Comparison of ENCODE assay signal across 16 cellular contexts in genomic region chr6:159715168-159715567, GRCh38. TPM values are rescaled to one million over a fixed set of nuclear protein-coding genes. Genes with fewer than 3 reads are reported as not detected.
DNase-seq lines count a peak whose midpoint lies in the region; ATAC-seq, FAIRE-seq and TF ChIP-seq lines count a peak whose summit lies in the region.
"Had no signal": no experiment of that assay in that cellular context is flagged by ENCODE, and none has a peak within 500 bp of the region (broad histone marks: within the 10 kb centered on the region; RNA-seq: fewer than 3 reads in every experiment).

No MANE protein-coding gene starts in this region.

- 80% methylated on average over 3 of the region's 3 CpGs for WGBS in prostate gland

- BruUV-seq in A673 (replicated peaks; lab: Mats Ljungman, UMichigan) = no TSS peak

- H3K4me3 ChIP-seq in left ventricle myocardium inferior (no peak overlapping the region), colonic mucosa (no peak overlapping the region), prostate gland (no peak overlapping the region), vagina (no peak overlapping the region), A673 (ENCODE audit: low read depth, low read length, poor library complexity, severe bottlenecking) (no peak overlapping the region)
- H3K4me3 ChIP-seq: ascending aorta had no signal

- intact Hi-C loops in left ventricle myocardium inferior (cut with micrococcal nuclease) = no loop called here
- intact Hi-C loops in left cardiac atrium (cut with DNase I) = no loop called here
- intact Hi-C loops in colonic mucosa (cut with DNase I) = no loop called here
- intact Hi-C loops in prostate gland (cut with DNase I) = no loop called here
- intact Hi-C loops in vagina (cut with DNase I) = no loop called here
- intact Hi-C loops in A673 (cut with micrococcal nuclease; ENCODE audit: unreplicated experiment) = no loop called here

- ATAC-seq in left cardiac atrium = no peak
- ATAC-seq in activated CD8-positive, alpha-beta memory T cell treated with anti-CD3 and anti-CD28 coated beads, Interleukin-2, amount 10 ng/mL, durations not matched to agents 7 days and 5 days = no peak

- H3K4me1 Mint-ChIP-seq in activated CD8-positive, alpha-beta memory T cell treated with anti-CD3 and anti-CD28 coated beads, Interleukin-2, amount 10 ng/mL, durations not matched to agents 7 days and 5 days = peaks cover 6% of the 10 kb centered on the region

- H3K27me3 Mint-ChIP-seq in activated CD8-positive, alpha-beta memory T cell treated with anti-CD3 and anti-CD28 coated beads, Interleukin-2, amount 10 ng/mL, durations not matched to agents 7 days and 5 days = no peaks in the 10 kb centered on the region

- CTCF ChIA-PET in activated CD8-positive, alpha-beta memory T cell treated with anti-CD3 and anti-CD28 coated beads, Interleukin-2, amount 10 ng/mL, durations not matched to agents 7 days and 5 days (lab: Charles Lee) = no interaction called here
- CTCF ChIA-PET in A673 (lab: Charles Lee) = no interaction called here

- no peak overlapping the region for H3K4me3 Mint-ChIP-seq in activated CD8-positive, alpha-beta memory T cell treated with anti-CD3 and anti-CD28 coated beads, Interleukin-2, amount 10 ng/mL, durations not matched to agents 7 days and 5 days

- FAIRE-seq in H54 (lab: Jason Lieb, UNC) = no peak
- FAIRE-seq: islet of Langerhans had no signal

- H3K9ac ChIP-seq in colonic mucosa (ENCODE audit: low read depth in 2 of 2, low read length in 2 of 2) = no peak overlapping the region

- DNase-seq in left ventricle myocardium inferior (no peak), left cardiac atrium (no peak), colonic mucosa (no peak), prostate gland (ENCODE audit: low spot score) (no peak), vagina (ENCODE audit: extremely low spot score in 2 of 2) (no peak), H54 (ENCODE audit: insufficient read length, low spot score) (no peak), A673 (ENCODE audit: low spot score) (no peak)
- no peak for DNase-seq in activated CD8-positive, alpha-beta memory T cell treated with anti-CD3 and anti-CD28 coated beads, Interleukin-2, amount 10 ng/mL, durations not matched to agents 7 days and 5 days
- DNase-seq: activated effector memory CD4-positive, alpha-beta T cell treated with Interleukin-2 at 50 U/mL for 16 hours; KBM-7; NCI-H146; NCI-H2227 treated with DMSO at 0.1 percent for 48 hours; nucleus accumbens; Right ventricle myocardium superior had no signal

- TF ChIP-seq CTCF in left ventricle myocardium inferior (IDR thresholded peaks at IDR 0.05; ENCODE audit: borderline replicate concordance) (no peak), colonic mucosa (IDR thresholded peaks at IDR 0.05) (no peak), prostate gland (IDR thresholded peaks at IDR 0.05) (no peak), vagina (IDR thresholded peaks at IDR 0.05) (no peak), A673 (conservative IDR thresholded peaks at IDR 0.05; ENCODE audit: low read depth, low read length) (no peak)

- H3K27me3 ChIP-seq in left ventricle myocardium inferior (ENCODE audit: low read depth) (no peaks in the 10 kb centered on the region), colonic mucosa (no peaks in the 10 kb centered on the region), prostate gland (replicated peaks; ENCODE audit: insufficient read depth) (no peaks in the 10 kb centered on the region), vagina (no peaks in the 10 kb centered on the region), A673 (replicated peaks; ENCODE audit: insufficient read depth, low read depth, low read length, poor library complexity) (no peaks in the 10 kb centered on the region)
- H3K27me3 ChIP-seq: ascending aorta had no signal

- peak overlapping the region; percentile 80 for H3K27ac ChIP-seq in left ventricle myocardium inferior (replicated peaks)
- H3K27ac ChIP-seq in colonic mucosa = peak overlapping the region; percentile 62
- peak overlapping the region; percentile 87 to 93 for H3K27ac ChIP-seq in prostate gland
- H3K27ac ChIP-seq in vagina = peak overlapping the region; percentile 87
- no peak overlapping the region for H3K27ac ChIP-seq in A673 (ENCODE audit: low read depth, low read length, poor library complexity, severe bottlenecking)

- TF ChIP-seq POLR2A in prostate gland (IDR thresholded peaks at IDR 0.05) = no peak
- no peak for TF ChIP-seq POLR2A in vagina (IDR thresholded peaks at IDR 0.05)
- TF ChIP-seq POLR2A in H54 (IDR thresholded peaks at IDR 0.05; ENCODE audit: low read depth, low read length) = no peak

- H3K4me1 ChIP-seq in left ventricle myocardium inferior (peaks cover 41% of the 10 kb centered on the region), colonic mucosa (no peaks in the 10 kb centered on the region), prostate gland (replicated peaks) (peaks cover 3% of the 10 kb centered on the region), vagina (peaks cover 31% of the 10 kb centered on the region), A673 (ENCODE audit: insufficient read depth, low read length, poor library complexity, severe bottlenecking) (no peaks in the 10 kb centered on the region)

- H3K27ac Mint-ChIP-seq in activated CD8-positive, alpha-beta memory T cell treated with anti-CD3 and anti-CD28 coated beads, Interleukin-2, amount 10 ng/mL, durations not matched to agents 7 days and 5 days = no peak overlapping the region

- H3K36me3 Mint-ChIP-seq in activated CD8-positive, alpha-beta memory T cell treated with anti-CD3 and anti-CD28 coated beads, Interleukin-2, amount 10 ng/mL, durations not matched to agents 7 days and 5 days = peaks cover 3% of the 10 kb centered on the region

- POLR2A ChIA-PET in A673 (lab: Charles Lee; ENCODE audit: low non-redundant PET) = no interaction called here

- no peaks in the 10 kb centered on the region for H3K36me3 ChIP-seq in left ventricle myocardium inferior
- H3K36me3 ChIP-seq in colonic mucosa = no peaks in the 10 kb centered on the region
- H3K36me3 ChIP-seq in prostate gland = no peaks in the 10 kb centered on the region
- H3K36me3 ChIP-seq in vagina = no peaks in the 10 kb centered on the region
- H3K36me3 ChIP-seq in A673 (ENCODE audit: insufficient read depth, low read length, poor library complexity, severe bottlenecking) = no peaks in the 10 kb centered on the region
- H3K36me3 ChIP-seq: ascending aorta had no signal

- H3K9me3 ChIP-seq in left ventricle myocardium inferior (replicated peaks) = no peaks in the 10 kb centered on the region
- no peaks in the 10 kb centered on the region for H3K9me3 ChIP-seq in colonic mucosa
- no peaks in the 10 kb centered on the region for H3K9me3 ChIP-seq in prostate gland
- H3K9me3 ChIP-seq in vagina = no peaks in the 10 kb centered on the region
- H3K9me3 ChIP-seq in A673 (ENCODE audit: low read depth, low read length, poor library complexity, severe bottlenecking) = no peaks in the 10 kb centered on the region
- H3K9me3 ChIP-seq: ascending aorta had no signal

- no peaks in the 10 kb centered on the region for H3K9me3 Mint-ChIP-seq in activated CD8-positive, alpha-beta memory T cell treated with anti-CD3 and anti-CD28 coated beads, Interleukin-2, amount 10 ng/mL, durations not matched to agents 7 days and 5 days (ENCODE audit: low read depth)

RNA-seq across cellular contexts. Expression of gene WTAP, which starts 12.1 kb away (rescaled TPM):
- total RNA-seq in left ventricle myocardium inferior = 47.5 TPM
- 10 to 100 TPM; 42.1 to 57.4 TPM for total RNA-seq in left cardiac atrium
- total RNA-seq in colonic mucosa = 10 to 100 TPM; 73.7 to 84.1 TPM
- total RNA-seq in prostate gland = 10 to 100 TPM; 84.1 to 99.3 TPM
- 85.0 TPM for total RNA-seq in vagina
- total RNA-seq in activated CD8-positive, alpha-beta memory T cell treated with anti-CD3 and anti-CD28 coated beads, Interleukin-2, amount 10 ng/mL, durations not matched to agents 7 days and 5 days = 100 to 1,000 TPM; 103 to 128 TPM
- 109 and 110 TPM in 2 replicates for total RNA-seq in A673 (2021)

RNA-seq across cellular contexts. Expression of gene SOD2, which starts 22.1 kb away (rescaled TPM):
- total RNA-seq in left ventricle myocardium inferior (1,000 TPM), left cardiac atrium (100 to 1,000 TPM; 527 to 576 TPM), colonic mucosa (100 to 1,000 TPM; 199 to 365 TPM), prostate gland (100 to 1,000 TPM; 196 to 285 TPM), vagina (597 TPM), A673 (2021) (139 and 159 TPM in 2 replicates)
- 10 to 100 TPM; 47.8 to 50.2 TPM for total RNA-seq in activated CD8-positive, alpha-beta memory T cell treated with anti-CD3 and anti-CD28 coated beads, Interleukin-2, amount 10 ng/mL, durations not matched to agents 7 days and 5 days

RNA-seq across cellular contexts. Expression of gene ACAT2, which starts 46.7 kb away (rescaled TPM):
- total RNA-seq in left ventricle myocardium inferior (5.2 TPM), left cardiac atrium (10 to 100 TPM; 10.3 to 12.2 TPM), colonic mucosa (100 to 1,000 TPM in 1 of 2 donors, 10 to 100 TPM in 1; 59.8 to 126 TPM), prostate gland (10 to 100 TPM; 10.2 to 22.6 TPM), vagina (11.3 TPM), A673 (2021) (238 and 250 TPM in 2 replicates)
- total RNA-seq in activated CD8-positive, alpha-beta memory T cell treated with anti-CD3 and anti-CD28 coated beads, Interleukin-2, amount 10 ng/mL, durations not matched to agents 7 days and 5 days = 100 to 1,000 TPM in 1 of 2 experiments, 10 to 100 TPM in 1; 95.4 to 128 TPM
